26 cellular contexts compared by ENCODE assay signal in genomic region chr2:125160947-125161346, GRCh38.
"Had no signal": no experiment of that assay in that cellular context is flagged by ENCODE, and none has a peak within 500 bp of the region (broad histone marks: within the 10 kb centered on the region; RNA-seq: fewer than 3 reads in every experiment).

No MANE protein-coding gene starts in this region.

- H3K27me3 ChIP-seq: colonic mucosa, dorsolateral prefrontal cortex, esophagus muscularis mucosa, esophagus squamous epithelium, foreskin keratinocyte, gastrocnemius medialis, gastroesophageal sphincter, heart left ventricle, heart right ventricle had no signal

- H3K36me3 ChIP-seq: colonic mucosa, esophagus muscularis mucosa, esophagus squamous epithelium, gastrocnemius medialis, gastroesophageal sphincter, heart left ventricle, heart right ventricle had no signal

- FAIRE-seq: endometrium, endothelial cell of umbilical vein had no signal

- H3K9me3 ChIP-seq: colonic mucosa, esophagus muscularis mucosa, esophagus squamous epithelium, gastrocnemius medialis, gastroesophageal sphincter had no signal

- DNase-seq: colonic mucosa; cortex of kidney; dermis blood vessel endothelial cell; dorsolateral prefrontal cortex; effector CD4-positive, alpha-beta T cell; effector CD8-positive, alpha-beta T cell; effector memory CD4-positive, alpha-beta T cell; effector memory CD8-positive, alpha-beta T cell; endodermal cell; erythroblast; esophagus squamous epithelium; foreskin fibroblast; foreskin keratinocyte; foreskin melanocyte; gastrocnemius medialis; glutamatergic neuron; head of caudate nucleus; heart left ventricle; heart right ventricle had no signal

- H3K4me1 ChIP-seq: colonic mucosa, esophagus muscularis mucosa, esophagus squamous epithelium, foreskin keratinocyte, gastrocnemius medialis, gastroesophageal sphincter, heart left ventricle, heart right ventricle had no signal

- ATAC-seq: effector memory CD8-positive, alpha-beta T cell; esophagus mucosa; foreskin keratinocyte; gastrocnemius medialis; gastroesophageal sphincter; heart left ventricle; heart right ventricle had no signal

- H3K27ac ChIP-seq: colonic mucosa, coronary artery, dorsolateral prefrontal cortex, epithelial cell of prostate, esophagus muscularis mucosa, esophagus squamous epithelium, foreskin keratinocyte, gastrocnemius medialis, gastroesophageal sphincter, heart left ventricle, heart right ventricle had no signal

- H3K4me3 ChIP-seq: colonic mucosa, coronary artery, dorsolateral prefrontal cortex, esophagus muscularis mucosa, esophagus squamous epithelium, gastrocnemius medialis, gastroesophageal sphincter, heart left ventricle, heart right ventricle had no signal
